Comparison of ENCODE assay signal across 8 cellular contexts in the genomic region with DNA sequence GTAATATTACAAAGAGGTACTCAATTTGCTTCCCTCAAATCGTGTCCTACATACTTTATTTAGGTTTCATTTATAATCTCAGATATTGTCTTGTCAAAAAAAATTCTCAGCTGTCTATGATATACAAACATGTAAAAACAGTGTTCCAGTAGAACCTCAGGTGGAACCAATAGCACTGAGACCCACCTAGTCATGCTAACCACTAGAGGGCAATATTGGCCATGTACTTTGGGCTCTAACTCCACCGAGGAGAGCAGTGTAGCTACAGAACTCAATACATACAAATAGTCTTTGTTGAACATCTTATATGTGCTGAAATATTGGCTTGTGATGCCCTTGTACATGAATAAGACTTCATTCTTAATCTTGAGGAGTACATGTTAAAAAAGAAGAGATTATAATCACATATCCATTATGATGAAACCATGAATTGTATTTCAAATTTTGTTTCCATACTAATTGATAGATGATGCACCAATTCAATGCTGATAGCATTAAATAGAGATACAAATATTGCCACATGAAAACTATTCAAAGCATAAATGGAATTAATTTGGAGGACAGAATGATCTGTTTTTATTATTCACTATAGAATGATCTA.
A peak's percentile ranks its signal among the peaks of the same experiment; 100 is the strongest.
DNase-seq lines count a peak whose midpoint lies in the region; ATAC-seq and TF ChIP-seq lines count a peak whose summit lies in the region.

No MANE protein-coding gene starts in this region.

- no peaks in the 10 kb centered on the region for H3K9me3 ChIP-seq in Karpas-422 (ENCODE audit: low read length)
- no peaks in the 10 kb centered on the region for H3K9me3 ChIP-seq in neural progenitor cell (ENCODE audit: low read depth)

- H3K36me3 ChIP-seq in Karpas-422 (ENCODE audit: insufficient read depth, low read length) (no peaks in the 10 kb centered on the region), neural progenitor cell (no peaks in the 10 kb centered on the region)

- no peaks in the 10 kb centered on the region for H3K79me2 ChIP-seq in Karpas-422 (ENCODE audit: low read length)
- H3K79me2 ChIP-seq in neural progenitor cell (ENCODE audit: low read depth): no peaks in the 10 kb centered on the region

- no peaks in the 10 kb centered on the region for H3K9me3 Mint-ChIP-seq in neural progenitor cell

- H3K27me3 ChIP-seq in Karpas-422 (ENCODE audit: low read length): no peaks in the 10 kb centered on the region
- H3K27me3 ChIP-seq in neural progenitor cell: no peaks in the 10 kb centered on the region

- H3K27me3 Mint-ChIP-seq in neural progenitor cell (ENCODE audit: insufficient read depth, low read depth): no peaks in the 10 kb centered on the region

- H3K27ac Mint-ChIP-seq in neural progenitor cell: no peak overlapping the region

- no peaks in the 10 kb centered on the region for H3F3A ChIP-seq in neural progenitor cell (ENCODE audit: low read depth)

- in situ Hi-C loops in G401 (cut with HindIII; ENCODE audit: low sequenced_read_pairs): no loop called here

- DNase-seq in G401 (ENCODE audit: low spot score) (peak; percentile 55), Karpas-422 (peak; percentile 86), RKO (ENCODE audit: low spot score) (peak; percentile 73), fibroblast of gingiva (ENCODE audit: low read depth) (peak; percentile 45), neural progenitor cell (ENCODE audit: low spot score) (peak; percentile 77), activated gamma-delta T cell treated with Interleukin-2 at 50 U/mL for 16 hours (no peak), NCI-H187 treated with DMSO at 0.1 percent for 48 hours (lab: John Stamatoyannopoulos, UW) (no peak)

- peak; percentile 79 for ATAC-seq in GM21576 (IDR thresholded peaks at IDR 0.05; ENCODE audit: unreplicated experiment)

- no peak overlapping the region for H2AFZ ChIP-seq in Karpas-422 (ENCODE audit: low read length)
- H2AFZ ChIP-seq in neural progenitor cell (replicated peaks): no peak overlapping the region

- no peak overlapping the region for H3K4me3 Mint-ChIP-seq in neural progenitor cell

- H3K36me3 Mint-ChIP-seq in neural progenitor cell: no peaks in the 10 kb centered on the region

- peak; percentile 92 for TF ChIP-seq CTCF in neural progenitor cell (IDR thresholded peaks at IDR 0.05)

- H3K27ac ChIP-seq in Karpas-422 (ENCODE audit: low read length): no peak overlapping the region
- no peak overlapping the region for H3K27ac ChIP-seq in neural progenitor cell

- H4K20me1 ChIP-seq in Karpas-422 (ENCODE audit: insufficient read depth, low read depth, low read length) (no peaks in the 10 kb centered on the region), neural progenitor cell (ENCODE audit: low read depth) (no peaks in the 10 kb centered on the region)

- H3K4me1 Mint-ChIP-seq in neural progenitor cell: no peaks in the 10 kb centered on the region

- no peak overlapping the region for H3K9ac ChIP-seq in Karpas-422 (ENCODE audit: low read length)
- no peak overlapping the region for H3K9ac ChIP-seq in neural progenitor cell

- no peak overlapping the region for H3K4me3 ChIP-seq in Karpas-422 (ENCODE audit: low read length)
- H3K4me3 ChIP-seq in neural progenitor cell: no peak overlapping the region

- no peaks in the 10 kb centered on the region for H3K4me1 ChIP-seq in Karpas-422 (ENCODE audit: low read length)
- H3K4me1 ChIP-seq in neural progenitor cell: no peaks in the 10 kb centered on the region

- H3K9me2 ChIP-seq in Karpas-422 (replicated peaks; ENCODE audit: insufficient read depth, low read length): no peaks in the 10 kb centered on the region

- H3K4me2 ChIP-seq in Karpas-422 (ENCODE audit: low read depth, low read length, poor library complexity, severe bottlenecking) (no peak overlapping the region), neural progenitor cell (no peak overlapping the region)

Comparison
In these comparisons a context has a peak if more than half of its experiments do, and no peak if none do; other contexts are left out.
1. DNase-seq: peak in G401 (single experiment), Karpas-422 (single experiment), RKO (single experiment), fibroblast of gingiva (single experiment) and neural progenitor cell (single experiment); none in activated gamma-delta T cell treated with Interleukin-2 at 50 U/mL for 16 hours (single experiment) and NCI-H187 treated with DMSO at 0.1 percent for 48 hours (single experiment).